In the genomic region with DNA sequence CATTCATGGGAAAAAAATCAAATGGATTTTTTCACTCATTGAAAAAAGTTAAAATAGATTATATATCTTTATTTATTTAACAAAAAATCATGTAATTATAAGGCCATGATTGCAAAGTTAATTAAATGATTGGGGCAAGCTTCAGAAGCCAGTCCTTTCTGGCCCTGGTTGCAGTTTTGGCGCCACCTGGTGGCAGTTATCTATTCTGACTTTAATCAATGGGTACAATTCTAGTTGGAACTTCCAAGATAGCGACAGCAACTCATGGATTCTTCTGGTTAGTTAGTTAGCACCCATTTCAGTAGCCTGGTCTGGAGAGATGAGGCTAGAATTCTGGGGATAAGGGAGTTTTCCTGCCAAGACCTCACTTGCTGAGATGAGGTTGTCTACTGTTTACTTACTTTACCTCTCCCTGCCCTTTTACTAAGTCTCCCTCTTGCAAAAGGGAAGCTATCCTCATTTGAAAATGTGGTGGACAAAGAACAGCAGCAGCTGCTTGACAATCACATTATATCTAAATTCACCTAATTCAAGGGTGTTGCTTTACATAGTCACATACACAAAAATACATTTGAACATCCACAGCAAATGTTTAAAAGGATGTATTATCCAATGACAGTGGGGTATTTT, we compare ENCODE assay signal across 8 cellular contexts. TPM values are rescaled to one million over a fixed set of nuclear protein-coding genes. Genes with fewer than 3 reads are reported as not detected.
DNase-seq lines count a peak whose midpoint lies in the region; ATAC-seq and TF ChIP-seq lines count a peak whose summit lies in the region.

No MANE protein-coding gene starts in this region.

- TF ChIP-seq POLR2A in IMR-90 (IDR thresholded peaks at IDR 0.05; ENCODE audit: low read depth, low read length), result 0 out of 2 replicates have a peak, but pooled peaks have one; percentile 30
- no peak for TF ChIP-seq POLR2A in thyroid gland (IDR thresholded peaks at IDR 0.05)

- H3K4me1 ChIP-seq in IMR-90 (ENCODE audit: control insufficient read depth, insufficient read depth, low read length), result peaks cover 2% of the 10 kb centered on the region; the same call in 1 of the 2 replicates
- H3K4me1 ChIP-seq in thyroid gland, result peaks cover 4 to 15% of the 10 kb centered on the region in 2 donors

- H4K8ac ChIP-seq in IMR-90 (ENCODE audit: low read depth in 2 of 2, low read length in 2 of 2), result no peak overlapping the region

- TF ChIP-seq CTCF in GM10266 (IDR thresholded peaks at IDR 0.05; ENCODE audit: control insufficient read depth, insufficient read depth, low read depth, missing control alignments) (peak; percentile 76), IMR-90 (conservative IDR thresholded peaks at IDR 0.05; ENCODE audit: low read depth, low read length) (peak; percentile 87), fibroblast of villous mesenchyme (IDR thresholded peaks at IDR 0.05; ENCODE audit: insufficient read depth, low read depth, low read length) (peak; percentile 81), thyroid gland (IDR thresholded peaks at IDR 0.05) (peak; percentile 64 to 91 (median 74))

- H3K23ac ChIP-seq in IMR-90 (ENCODE audit: low read depth, low read length), result no peak overlapping the region

- CTCF ChIA-PET in IMR-90 (lab: Yijun Ruan, JAX), result interaction anchor here (0.6 to 2.8 kb wide), 15 partner anchors 9 to 404 kb away, joined by 3 to 26 read pairs (median 4); no protein-coding TSS in a partner anchor

- H3K4me2 ChIP-seq in IMR-90 (ENCODE audit: low read depth, low read length), result no peak overlapping the region

- in situ Hi-C loops in IMR-90 (cut with MboI; ENCODE audit: low sequenced_read_pairs), result loop anchor here (5.0 kb wide), 1 partner anchor 403 kb away; no protein-coding TSS in a partner anchor

- WGBS in IMR-90 (ENCODE audit: extremely low coverage in 2 of 2, insufficient read length in 1 of 2), 2 experiments, result 0% methylated on average over 1 of the region's 2 CpGs; no CpG with 5 or more reads in 1 of the 2 experiments
- WGBS in thyroid gland, 2 donors, result 15 to 25% methylated on average over 2 of the region's 2 CpGs

- H3K27ac ChIP-seq in IMR-90 (ENCODE audit: insufficient read depth, low read length), result no peak overlapping the region
- H3K27ac ChIP-seq in thyroid gland, result no peak overlapping the region

- peaks cover 4% of the 10 kb centered on the region for H3K36me3 Mint-ChIP-seq in activated T-helper 1 cell treated with anti-CD3 and anti-CD28 coated beads, Interleukin-12 subunit alpha, Interleukin-12 subunit beta, Interleukin-2, Interleukin-4 antibody, amounts not matched to agents 30 ng/mL and 10 ng/mL and 1 ng/mL, durations not matched to agents 14 hours and 24 hours and 36 hours (ENCODE audit: low read depth)

- POLR2A ChIA-PET in IMR-90 (lab: Charles Lee; ENCODE audit: unreplicated experiment), result no interaction called here

- no peak overlapping the region for H3K56ac ChIP-seq in IMR-90 (ENCODE audit: extremely low read depth, insufficient read depth, low read length)

- peak; percentile 91 for TF ChIP-seq RAD21 in IMR-90 (IDR thresholded peaks at IDR 0.05; ENCODE audit: low read length)

- no peak overlapping the region for H2BK120ac ChIP-seq in IMR-90 (ENCODE audit: low read depth, low read length)

- H2BK5ac ChIP-seq in IMR-90 (ENCODE audit: low read depth, low read length, poor library complexity, severe bottlenecking), result no peak overlapping the region

- H3K14ac ChIP-seq in IMR-90 (replicated peaks; ENCODE audit: low read depth, low read length), result no peak overlapping the region

- peak; percentile 33 for DNase-seq in GM10266 (ENCODE audit: extremely low spot score)
- peak; percentile 52 for DNase-seq in IMR-90
- DNase-seq in RPMI7951 (ENCODE audit: low read depth), result peak; percentile 46
- peak; percentile 36 for DNase-seq in activated T-helper 1 cell treated with anti-CD3 and anti-CD28 coated beads, Interleukin-12 subunit alpha, Interleukin-12 subunit beta, Interleukin-2, Interleukin-4 antibody, amounts not matched to agents 30 ng/mL and 10 ng/mL and 1 ng/mL, durations not matched to agents 14 hours and 24 hours and 36 hours (ENCODE audit: low spot score)
- peak; percentile 71 for DNase-seq in fibroblast of villous mesenchyme (ENCODE audit: low read depth)
- DNase-seq in nucleus accumbens (lab: John Stamatoyannopoulos, UW), result peak in 43 of 56 donors; percentile 1 to 83 (median 26)
- peak; percentile 68 to 76 for DNase-seq in thyroid gland
- no peak for DNase-seq in GDM1 (lab: John Stamatoyannopoulos, UW)

- H3K4ac ChIP-seq in IMR-90 (ENCODE audit: low read depth, low read length), result no peak overlapping the region

- H2AK5ac ChIP-seq in IMR-90 (ENCODE audit: low read depth, low read length), result no peak overlapping the region

- no TSS peak for BruUV-seq in IMR-90 (replicated peaks; lab: Mats Ljungman, UMichigan)

- H4K20me1 ChIP-seq in IMR-90 (ENCODE audit: insufficient read depth, low read length), result no peaks in the 10 kb centered on the region

- H4K91ac ChIP-seq in IMR-90 (ENCODE audit: insufficient read depth, low read depth, low read length), result no peak overlapping the region

- no peak overlapping the region for H3K27ac Mint-ChIP-seq in activated T-helper 1 cell treated with anti-CD3 and anti-CD28 coated beads, Interleukin-12 subunit alpha, Interleukin-12 subunit beta, Interleukin-2, Interleukin-4 antibody, amounts not matched to agents 30 ng/mL and 10 ng/mL and 1 ng/mL, durations not matched to agents 14 hours and 24 hours and 36 hours

- no peaks in the 10 kb centered on the region for H3K79me1 ChIP-seq in IMR-90 (ENCODE audit: low read depth in 1 of 2, low read length in 2 of 2)

- H3K36me3 ChIP-seq in IMR-90 (ENCODE audit: control insufficient read depth, insufficient read depth, low read length) (peaks cover 7% of the 10 kb centered on the region), thyroid gland (peaks cover 4 to 7% of the 10 kb centered on the region in 2 donors)

- no peaks in the 10 kb centered on the region for H3K27me3 Mint-ChIP-seq in activated T-helper 1 cell treated with anti-CD3 and anti-CD28 coated beads, Interleukin-12 subunit alpha, Interleukin-12 subunit beta, Interleukin-2, Interleukin-4 antibody, amounts not matched to agents 30 ng/mL and 10 ng/mL and 1 ng/mL, durations not matched to agents 14 hours and 24 hours and 36 hours (ENCODE audit: insufficient read depth)

- peak; percentile 64 for ATAC-seq in IMR-90 (ENCODE audit: low read depth)

- H2BK20ac ChIP-seq in IMR-90 (ENCODE audit: low read depth, low read length), result no peak overlapping the region

- H3K9me3 ChIP-seq in IMR-90 (ENCODE audit: control insufficient read depth, insufficient read depth, low read length) (no peaks in the 10 kb centered on the region), thyroid gland (no peaks in the 10 kb centered on the region)

- no peak overlapping the region for H2AFZ ChIP-seq in IMR-90 (replicated peaks; ENCODE audit: low read length, poor library complexity)

- H4K5ac ChIP-seq in IMR-90 (ENCODE audit: low read depth, low read length), result no peak overlapping the region

- no peaks in the 10 kb centered on the region for H3K4me1 Mint-ChIP-seq in activated T-helper 1 cell treated with anti-CD3 and anti-CD28 coated beads, Interleukin-12 subunit alpha, Interleukin-12 subunit beta, Interleukin-2, Interleukin-4 antibody, amounts not matched to agents 30 ng/mL and 10 ng/mL and 1 ng/mL, durations not matched to agents 14 hours and 24 hours and 36 hours (ENCODE audit: low read depth)

- no peak overlapping the region for H2AK9ac ChIP-seq in IMR-90 (replicated peaks; ENCODE audit: low read depth, low read length, poor library complexity)

- intact Hi-C loops in IMR-90 (cut with micrococcal nuclease) (loop anchor here (1.0 to 2.0 kb wide), 4 partner anchors 124 to 499 kb away; no protein-coding TSS in a partner anchor), thyroid gland (cut with DNase I) (loop anchor here (5.0 kb wide), 1 partner anchor 408 kb away; no protein-coding TSS in a partner anchor)
- intact Hi-C loops in activated T-helper 1 cell treated with anti-CD3 and anti-CD28 coated beads, Interleukin-12 subunit alpha, Interleukin-12 subunit beta, Interleukin-2, Interleukin-4 antibody, amounts not matched to agents 30 ng/mL and 10 ng/mL and 1 ng/mL, durations not matched to agents 14 hours and 24 hours and 36 hours (cut with micrococcal nuclease), result loop anchor here (1.0 to 5.0 kb wide), 2 partner anchors 40 to 498 kb away; no protein-coding TSS in a partner anchor

- no peak overlapping the region for H3K9ac ChIP-seq in IMR-90 (ENCODE audit: low read depth, low read length)

- no peaks in the 10 kb centered on the region for H3K9me3 Mint-ChIP-seq in activated T-helper 1 cell treated with anti-CD3 and anti-CD28 coated beads, Interleukin-12 subunit alpha, Interleukin-12 subunit beta, Interleukin-2, Interleukin-4 antibody, amounts not matched to agents 30 ng/mL and 10 ng/mL and 1 ng/mL, durations not matched to agents 14 hours and 24 hours and 36 hours

- H2BK15ac ChIP-seq in IMR-90 (ENCODE audit: low read depth, low read length), result no peak overlapping the region

- no peak overlapping the region for H3K18ac ChIP-seq in IMR-90 (ENCODE audit: low read depth, low read length)

- H3K4me3 ChIP-seq in IMR-90 (ENCODE audit: insufficient read depth, low read depth, low read length), result no peak overlapping the region
- no peak overlapping the region for H3K4me3 ChIP-seq in fibroblast of villous mesenchyme (ENCODE audit: low read depth, low read length)
- H3K4me3 ChIP-seq in thyroid gland (replicated peaks in 1 of 3), result no peak overlapping the region

- H3K9me1 ChIP-seq in IMR-90 (ENCODE audit: insufficient read depth, low read length), result peaks cover 2% of the 10 kb centered on the region; the same call in 1 of the 2 replicates

- H3K4me3 Mint-ChIP-seq in activated T-helper 1 cell treated with anti-CD3 and anti-CD28 coated beads, Interleukin-12 subunit alpha, Interleukin-12 subunit beta, Interleukin-2, Interleukin-4 antibody, amounts not matched to agents 30 ng/mL and 10 ng/mL and 1 ng/mL, durations not matched to agents 14 hours and 24 hours and 36 hours, result no peak overlapping the region

- H3K27me3 ChIP-seq in IMR-90 (ENCODE audit: control insufficient read depth, insufficient read depth, low read length), result no peaks in the 10 kb centered on the region
- H3K27me3 ChIP-seq in thyroid gland, result no peaks in the 10 kb centered on the region

- dilution Hi-C loops in IMR-90 (cut with HindIII; ENCODE audit: low sequenced_read_pairs, unreplicated experiment), result no loop called here

RNA-seq across cellular contexts. Expression of a gene that starts 42.3 kb away (rescaled TPM):
- 26.5 and 40.5 TPM in 2 replicates for total RNA-seq in IMR-90 (2012; rRNA removed)
- polyA plus RNA-seq in IMR-90 (2012; rRNA removed), result 8.6 and 11.9 TPM in 2 replicates
- polyA plus RNA-seq in IMR-90 (2012; cell fraction: cytosol; rRNA removed), result 1.5 and 2.5 TPM in 2 replicates
- 2.5 and 18.8 TPM in 2 replicates for polyA plus RNA-seq in IMR-90 (2012; cell fraction: nucleus; rRNA removed; ENCODE audit: low replicate concordance)
- total RNA-seq in RPMI7951 (2014; rRNA removed; shearing (Covaris generic)), result 31.6 and 40.4 TPM in 2 replicates
- total RNA-seq in activated T-helper 1 cell treated with anti-CD3 and anti-CD28 coated beads, Interleukin-12 subunit alpha, Interleukin-12 subunit beta, Interleukin-2, Interleukin-4 antibody, amounts not matched to agents 30 ng/mL and 10 ng/mL and 1 ng/mL, durations not matched to agents 14 hours and 24 hours and 36 hours, result 47.7 and 47.8 TPM in 2 replicates
- 16.1 and 39.7 TPM in 2 replicates for total RNA-seq in fibroblast of villous mesenchyme
- 10 to 100 TPM; 18.9 to 35.6 (median 25.4) TPM for total RNA-seq in thyroid gland
